ENCODE assay signal across 11 cellular contexts in the genomic region with DNA sequence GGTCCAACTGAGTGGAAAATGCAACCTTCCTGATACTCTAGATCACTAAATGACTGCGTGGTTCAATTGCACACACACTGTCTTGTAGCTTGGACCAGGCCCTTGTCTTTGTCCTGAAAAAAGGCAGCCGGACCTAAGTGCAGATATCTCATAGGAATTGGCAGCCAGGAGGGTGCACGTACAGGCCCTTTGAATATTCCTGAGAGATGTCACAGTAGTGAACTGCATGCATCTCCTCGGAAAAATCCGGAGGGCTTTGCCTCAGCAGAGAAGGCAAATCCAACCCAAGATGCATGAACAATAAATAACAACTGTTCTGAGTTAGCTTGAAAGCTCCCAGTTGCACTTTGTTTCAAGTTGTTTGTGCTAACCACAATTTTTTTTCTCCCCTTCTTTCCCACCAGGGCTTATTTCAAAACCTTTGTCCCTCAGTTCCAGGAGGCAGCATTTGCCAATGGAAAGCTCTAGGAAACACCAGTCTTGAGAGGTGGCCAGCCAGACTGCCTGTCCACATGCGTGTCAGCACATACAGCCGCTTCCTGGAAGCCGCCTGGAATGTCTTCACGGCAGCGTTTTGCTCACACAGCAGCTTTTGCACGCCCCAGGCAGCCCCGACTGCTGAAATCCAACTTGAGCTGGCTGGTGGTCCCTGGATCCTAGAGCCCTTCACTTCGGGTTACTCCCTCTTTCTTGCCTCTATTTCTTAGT. TPM values are rescaled to one million over a fixed set of nuclear protein-coding genes. Genes with fewer than 3 reads are reported as not detected.
DNase-seq lines count a peak whose midpoint lies in the region; ATAC-seq and TF ChIP-seq lines count a peak whose summit lies in the region.
"Had no signal": no experiment of that assay in that cellular context is flagged by ENCODE, and none has a peak within 500 bp of the region (broad histone marks: within the 10 kb centered on the region; RNA-seq: fewer than 3 reads in every experiment).

No MANE protein-coding gene starts in this region.

- H3K9me3 ChIP-seq in endodermal cell (ENCODE audit: control insufficient read depth, low read length) (no peaks in the 10 kb centered on the region), mesodermal cell (ENCODE audit: control insufficient read depth, low read length) (no peaks in the 10 kb centered on the region)

- peak overlapping the region; percentile 95 for H3K27ac ChIP-seq in endodermal cell (ENCODE audit: low read depth, low read length)
- H3K27ac ChIP-seq in mesodermal cell (ENCODE audit: low read depth, low read length, severe bottlenecking) = peak overlapping the region; percentile 94

- no peaks in the 10 kb centered on the region for H3K27me3 Mint-ChIP-seq in endodermal cell (ENCODE audit: insufficient read depth)
- no peaks in the 10 kb centered on the region for H3K27me3 Mint-ChIP-seq in type B pancreatic cell
- H3K27me3 Mint-ChIP-seq: naive B cell; stimulated activated naive CD8-positive, alpha-beta T cell treated with anti-CD3 and anti-CD28 coated beads, Interleukin-15, Interleukin-2, amounts not matched to agents 100 ng/mL and 50 ng/mL, for 24 hours had no signal

- H3K4me3 ChIP-seq in endodermal cell (ENCODE audit: low read length) = no peak overlapping the region
- H3K4me3 ChIP-seq in mesodermal cell (ENCODE audit: extremely low read depth, insufficient read depth, low read length, poor library complexity, severe bottlenecking) = no peak overlapping the region
- no peak overlapping the region for H3K4me3 ChIP-seq in H7 (ENCODE audit: insufficient read depth, low read depth, low read length)

- H3K27ac Mint-ChIP-seq in endodermal cell (peak overlapping the region; percentile 60), type B pancreatic cell (peak overlapping the region; percentile 84)

- H3K27me3 ChIP-seq in endodermal cell (ENCODE audit: control insufficient read depth, insufficient read depth, low read length, poor library complexity, severe bottlenecking) = no peaks in the 10 kb centered on the region
- H3K27me3 ChIP-seq in H7 (ENCODE audit: control insufficient read depth, insufficient read depth, low read length) = no peaks in the 10 kb centered on the region

- DNase-seq in LoVo (ENCODE audit: low spot score) = peak; percentile 23
- DNase-seq in endodermal cell = no peak
- DNase-seq in type B pancreatic cell (ENCODE audit: extremely low spot score, unreplicated experiment) = no peak
- DNase-seq in H7 = no peak
- DNase-seq in activated CD4-positive, alpha-beta T cell treated with anti-CD3 and anti-CD28 coated beads for 4 hours = no peak
- DNase-seq: activated naive CD4-positive, alpha-beta T cell; naive B cell had no signal

- ATAC-seq in GM18861 (IDR thresholded peaks at IDR 0.05; ENCODE audit: unreplicated experiment) (no peak), HG02642 (IDR thresholded peaks at IDR 0.05; ENCODE audit: poor library complexity, unreplicated experiment) (no peak)

- WGBS in endodermal cell (ENCODE audit: insufficient coverage in 1 of 2, insufficient read length in 1 of 2), 2 experiments = 62 to 79% methylated on average over 13 of the region's 13 CpGs
- WGBS in mesodermal cell (ENCODE audit: insufficient coverage in 2 of 2), 2 experiments = 61 to 63% methylated on average over 11 to 12 of the region's 13 CpGs

- peaks cover 4% of the 10 kb centered on the region for H3K4me1 ChIP-seq in endodermal cell (ENCODE audit: control insufficient read depth, insufficient read depth, low read length)
- H3K4me1 ChIP-seq in mesodermal cell (ENCODE audit: control insufficient read depth, insufficient read depth, low read length, poor library complexity, severe bottlenecking) = peaks cover 34% of the 10 kb centered on the region

- H3K36me3 Mint-ChIP-seq in endodermal cell (ENCODE audit: low read depth) = no peaks in the 10 kb centered on the region
- peaks cover 7% of the 10 kb centered on the region for H3K36me3 Mint-ChIP-seq in type B pancreatic cell

- TF ChIP-seq CTCF in endodermal cell (conservative IDR thresholded peaks at IDR 0.05) (no peak), type B pancreatic cell (conservative IDR thresholded peaks at IDR 0.05) (no peak)

- H3K9me3 Mint-ChIP-seq in endodermal cell = no peaks in the 10 kb centered on the region
- H3K9me3 Mint-ChIP-seq in type B pancreatic cell = no peaks in the 10 kb centered on the region
- H3K9me3 Mint-ChIP-seq: naive B cell; stimulated activated naive CD8-positive, alpha-beta T cell treated with anti-CD3 and anti-CD28 coated beads, Interleukin-15, Interleukin-2, amounts not matched to agents 100 ng/mL and 50 ng/mL, for 24 hours had no signal

- H3K36me3 ChIP-seq in endodermal cell (ENCODE audit: control insufficient read depth, insufficient read depth, low read length) (no peaks in the 10 kb centered on the region), mesodermal cell (ENCODE audit: control insufficient read depth, insufficient read depth, low read length) (no peaks in the 10 kb centered on the region), H7 (replicated peaks; ENCODE audit: control insufficient read depth, insufficient read depth, low read length) (no peaks in the 10 kb centered on the region)

- no peak overlapping the region for H3K9ac ChIP-seq in endodermal cell (ENCODE audit: extremely low read depth, low read length, poor library complexity, severe bottlenecking)

- H3K4me1 Mint-ChIP-seq in endodermal cell (peaks cover 24% of the 10 kb centered on the region), type B pancreatic cell (ENCODE audit: unreplicated experiment) (peaks cover 51% of the 10 kb centered on the region)
- H3K4me1 Mint-ChIP-seq: naive B cell had no signal

- H3K4me3 Mint-ChIP-seq in endodermal cell (no peak overlapping the region), type B pancreatic cell (peak overlapping the region; percentile 40)
- H3K4me3 Mint-ChIP-seq: naive B cell; stimulated activated naive CD8-positive, alpha-beta T cell treated with anti-CD3 and anti-CD28 coated beads, Interleukin-15, Interleukin-2, amounts not matched to agents 100 ng/mL and 50 ng/mL, for 24 hours had no signal

RNA-seq across cellular contexts. Expression of a gene that starts 54.5 kb away (rescaled TPM):
- 1 to 10 TPM; 1.4 to 3.8 TPM for total RNA-seq in endodermal cell
- polyA plus RNA-seq in endodermal cell (2013, experiment 1 of 2) = 2.7 TPM
- 2.6 TPM for polyA plus RNA-seq in endodermal cell (2013, experiment 2 of 2)
- 27.5 TPM for polyA plus RNA-seq in mesodermal cell (2013, experiment 1 of 2)
- 28.4 TPM for polyA plus RNA-seq in mesodermal cell (2013, experiment 2 of 2)
- total RNA-seq in type B pancreatic cell (ENCODE audit: low replicate concordance) = 42.1 and 100 TPM in 2 replicates
- 3.5 and 4.1 TPM in 2 replicates for total RNA-seq in H7 (2014; rRNA removed; shearing (Covaris generic))
